1 cellular context compared by ENCODE assay signal in the genomic region with DNA sequence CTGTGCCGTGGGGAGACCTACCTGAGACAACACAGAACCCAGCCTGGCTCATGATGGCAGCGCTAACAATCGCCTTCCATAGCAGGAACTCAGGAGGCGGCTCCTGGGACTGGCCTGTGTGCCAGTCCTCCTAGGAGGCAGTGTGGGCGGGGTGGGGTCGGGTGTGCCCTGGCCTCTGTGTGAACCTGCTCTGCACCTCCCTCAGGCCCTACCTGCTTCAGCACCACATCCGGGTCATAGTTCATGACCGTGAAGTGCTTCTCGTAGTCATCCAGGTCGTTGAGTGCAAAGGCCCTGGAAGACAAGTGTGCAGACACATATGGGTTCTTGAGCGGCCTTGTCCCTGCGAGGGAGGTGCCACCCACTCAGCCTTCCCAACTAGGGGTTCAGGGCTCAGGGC.
TF ChIP-seq lines count a peak whose summit lies in the region.

No MANE protein-coding gene starts in this region.

TF ChIP-seq in IMR-90, 13 proteins besides CTCF, POLR2A, EP300 and RAD21:
- TF ChIP-seq MXI1 (IDR thresholded peaks at IDR 0.05; ENCODE audit: borderline replicate concordance, low read depth, low read length), result no peak
- TF ChIP-seq MAZ (IDR thresholded peaks at IDR 0.05; ENCODE audit: borderline replicate concordance, low read depth, low read length), result no peak
- TF ChIP-seq RCOR1 (IDR thresholded peaks at IDR 0.05; ENCODE audit: insufficient replicate concordance, low read length), result no peak
- no peak for TF ChIP-seq BHLHE40 (IDR thresholded peaks at IDR 0.05; ENCODE audit: low read depth, low read length)
- TF ChIP-seq CHD1 (IDR thresholded peaks at IDR 0.05; ENCODE audit: low read depth, low read length), result no peak
- no peak for TF ChIP-seq USF2 (IDR thresholded peaks at IDR 0.05; ENCODE audit: low read depth, low read length)
- TF ChIP-seq SMC3 (IDR thresholded peaks at IDR 0.05; ENCODE audit: low read depth, low read length), result no peak
- TF ChIP-seq FOS (IDR thresholded peaks at IDR 0.05; ENCODE audit: low read depth, low read length), result no peak
- no peak for TF ChIP-seq MAFK (IDR thresholded peaks at IDR 0.05; ENCODE audit: low read depth, low read length)
- no peak for TF ChIP-seq NFE2L2 (IDR thresholded peaks at IDR 0.05; ENCODE audit: low read depth, low read length)
- TF ChIP-seq RFX5 (IDR thresholded peaks at IDR 0.05; ENCODE audit: low read depth, low read length), result no peak
- no peak for TF ChIP-seq CEBPB (IDR thresholded peaks at IDR 0.05; ENCODE audit: low read depth, low read length)
- TF ChIP-seq, protein P1, sequence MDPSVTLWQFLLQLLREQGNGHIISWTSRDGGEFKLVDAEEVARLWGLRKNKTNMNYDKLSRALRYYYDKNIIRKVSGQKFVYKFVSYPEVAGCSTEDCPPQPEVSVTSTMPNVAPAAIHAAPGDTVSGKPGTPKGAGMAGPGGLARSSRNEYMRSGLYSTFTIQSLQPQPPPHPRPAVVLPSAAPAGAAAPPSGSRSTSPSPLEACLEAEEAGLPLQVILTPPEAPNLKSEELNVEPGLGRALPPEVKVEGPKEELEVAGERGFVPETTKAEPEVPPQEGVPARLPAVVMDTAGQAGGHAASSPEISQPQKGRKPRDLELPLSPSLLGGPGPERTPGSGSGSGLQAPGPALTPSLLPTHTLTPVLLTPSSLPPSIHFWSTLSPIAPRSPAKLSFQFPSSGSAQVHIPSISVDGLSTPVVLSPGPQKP (IDR thresholded peaks at IDR 0.05; ENCODE audit: borderline replicate concordance, low read depth, low read length), result no peak
TF ChIP-seq in IMR-90: peak in this region for 0.
